In the genomic region with DNA sequence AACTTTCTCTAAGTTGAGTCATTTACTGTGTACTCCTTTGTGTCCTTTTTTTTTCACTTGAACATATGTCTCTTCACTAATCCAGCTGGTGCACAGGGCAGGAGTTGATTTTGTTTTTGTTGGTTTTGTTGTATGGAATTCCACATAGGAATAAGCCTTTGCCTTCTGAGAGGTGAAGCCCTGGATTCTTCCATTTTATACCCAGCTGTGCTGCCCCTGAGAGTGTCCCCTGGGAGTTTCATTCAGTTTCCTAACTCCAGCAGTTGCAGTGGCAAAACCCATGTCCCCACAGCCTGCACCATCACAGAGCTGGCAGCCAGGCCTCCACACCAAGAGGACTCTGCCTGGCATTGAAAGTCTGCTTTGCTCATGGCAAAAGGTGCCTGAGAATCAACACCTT, we compare ENCODE assay signal across 20 cellular contexts.
A peak's percentile ranks its signal among the peaks of the same experiment; 100 is the strongest.
DNase-seq lines count a peak whose midpoint lies in the region; ATAC-seq and TF ChIP-seq lines count a peak whose summit lies in the region.
"Had no signal": no experiment of that assay in that cellular context is flagged by ENCODE, and none has a peak within 500 bp of the region (broad histone marks: within the 10 kb centered on the region; RNA-seq: fewer than 3 reads in every experiment).

No MANE protein-coding gene starts in this region.

- no peaks in the 10 kb centered on the region for H3K27me3 ChIP-seq in endodermal cell (ENCODE audit: control insufficient read depth, insufficient read depth, low read length, poor library complexity, severe bottlenecking)
- H3K27me3 ChIP-seq: BLaER1 had no signal

- H3K36me3 ChIP-seq in HEK293 (ENCODE audit: control insufficient read depth in 2 of 2, insufficient read depth in 1 of 2, low read length in 2 of 2) (no peaks in the 10 kb centered on the region), endodermal cell (ENCODE audit: control insufficient read depth, insufficient read depth, low read length) (no peaks in the 10 kb centered on the region)
- H3K36me3 ChIP-seq: BE2C, BLaER1 had no signal

- no peak overlapping the region for H3K27ac ChIP-seq in HEK293 (ENCODE audit: extremely low read depth, low read depth, low read length)
- peak overlapping the region; percentile 88 for H3K27ac ChIP-seq in VCaP
- no peak overlapping the region for H3K27ac ChIP-seq in endodermal cell (ENCODE audit: low read depth, low read length)
- H3K27ac ChIP-seq: BLaER1 had no signal

- H3K27me3 Mint-ChIP-seq in endodermal cell (ENCODE audit: insufficient read depth), result peaks cover 60% of the 10 kb centered on the region
- H3K27me3 Mint-ChIP-seq in activated T-helper 1 cell treated with anti-CD3 and anti-CD28 coated beads, Interleukin-12 subunit alpha, Interleukin-12 subunit beta, Interleukin-2, Interleukin-4 antibody, amounts not matched to agents 30 ng/mL and 10 ng/mL and 1 ng/mL, durations not matched to agents 14 hours and 24 hours and 36 hours (ENCODE audit: insufficient read depth), result no peaks in the 10 kb centered on the region
- H3K27me3 Mint-ChIP-seq: CD4-positive, CD25-positive, alpha-beta regulatory T cell had no signal

- H3K4me1 Mint-ChIP-seq in endodermal cell, result peaks cover 32% of the 10 kb centered on the region
- H3K4me1 Mint-ChIP-seq in activated T-helper 1 cell treated with anti-CD3 and anti-CD28 coated beads, Interleukin-12 subunit alpha, Interleukin-12 subunit beta, Interleukin-2, Interleukin-4 antibody, amounts not matched to agents 30 ng/mL and 10 ng/mL and 1 ng/mL, durations not matched to agents 14 hours and 24 hours and 36 hours (ENCODE audit: low read depth), result no peaks in the 10 kb centered on the region
- H3K4me1 Mint-ChIP-seq: CD14-positive monocyte; CD4-positive, alpha-beta memory T cell; CD8-positive, alpha-beta memory T cell had no signal

- H3K36me3 Mint-ChIP-seq in endodermal cell (ENCODE audit: low read depth), result peaks cover 3% of the 10 kb centered on the region
- H3K36me3 Mint-ChIP-seq in activated T-helper 1 cell treated with anti-CD3 and anti-CD28 coated beads, Interleukin-12 subunit alpha, Interleukin-12 subunit beta, Interleukin-2, Interleukin-4 antibody, amounts not matched to agents 30 ng/mL and 10 ng/mL and 1 ng/mL, durations not matched to agents 14 hours and 24 hours and 36 hours (ENCODE audit: low read depth), result no peaks in the 10 kb centered on the region
- H3K36me3 Mint-ChIP-seq: CD14-positive monocyte; CD4-positive, alpha-beta memory T cell; CD4-positive, CD25-positive, alpha-beta regulatory T cell; CD8-positive, alpha-beta memory T cell had no signal

- no peak overlapping the region for H3K4me3 ChIP-seq in HEK293 (ENCODE audit: low read depth, low read length)
- H3K4me3 ChIP-seq in endodermal cell (ENCODE audit: low read length), result peak overlapping the region; percentile 67
- H3K4me3 ChIP-seq: BLaER1 had no signal

- no peak overlapping the region for H3K27ac Mint-ChIP-seq in endodermal cell
- H3K27ac Mint-ChIP-seq in activated T-helper 1 cell treated with anti-CD3 and anti-CD28 coated beads, Interleukin-12 subunit alpha, Interleukin-12 subunit beta, Interleukin-2, Interleukin-4 antibody, amounts not matched to agents 30 ng/mL and 10 ng/mL and 1 ng/mL, durations not matched to agents 14 hours and 24 hours and 36 hours, result no peak overlapping the region
- H3K27ac Mint-ChIP-seq: CD14-positive monocyte; CD4-positive, alpha-beta memory T cell; CD4-positive, CD25-positive, alpha-beta regulatory T cell; CD8-positive, alpha-beta memory T cell had no signal

- H3K9me3 Mint-ChIP-seq in endodermal cell, result peaks cover 22% of the 10 kb centered on the region
- peaks cover 6% of the 10 kb centered on the region for H3K9me3 Mint-ChIP-seq in activated T-helper 1 cell treated with anti-CD3 and anti-CD28 coated beads, Interleukin-12 subunit alpha, Interleukin-12 subunit beta, Interleukin-2, Interleukin-4 antibody, amounts not matched to agents 30 ng/mL and 10 ng/mL and 1 ng/mL, durations not matched to agents 14 hours and 24 hours and 36 hours

- CTCF ChIA-PET in HEK293 (lab: Yijun Ruan, JAX), result no interaction called here

- ATAC-seq in GM18520 (IDR thresholded peaks at IDR 0.05; ENCODE audit: unreplicated experiment), result no peak

- no peak overlapping the region for H3K9ac ChIP-seq in endodermal cell (ENCODE audit: extremely low read depth, low read length, poor library complexity, severe bottlenecking)
- H3K9ac ChIP-seq: BLaER1 had no signal

- DNase-seq in NCI-H2171 (lab: John Stamatoyannopoulos, UW) (peak; percentile 26), endodermal cell (no peak), COR-L47 (lab: John Stamatoyannopoulos, UW) (no peak)
- no peak for DNase-seq in activated T-helper 1 cell treated with anti-CD3 and anti-CD28 coated beads, Interleukin-12 subunit alpha, Interleukin-12 subunit beta, Interleukin-2, Interleukin-4 antibody, amounts not matched to agents 30 ng/mL and 10 ng/mL and 1 ng/mL, durations not matched to agents 14 hours and 24 hours and 36 hours (ENCODE audit: low spot score)
- DNase-seq: 8988T; ACHN; BE2C; C1 segment of cervical spinal cord; Caco-2; Calu3; CD4-positive, alpha-beta memory T cell; CD4-positive, CD25-positive, alpha-beta regulatory T cell; CD8-positive, alpha-beta memory T cell; DMS79 treated with DMSO at 0.1 percent for 48 hours; GF-D8 had no signal

- no peak overlapping the region for H3K4me3 Mint-ChIP-seq in endodermal cell
- no peak overlapping the region for H3K4me3 Mint-ChIP-seq in activated T-helper 1 cell treated with anti-CD3 and anti-CD28 coated beads, Interleukin-12 subunit alpha, Interleukin-12 subunit beta, Interleukin-2, Interleukin-4 antibody, amounts not matched to agents 30 ng/mL and 10 ng/mL and 1 ng/mL, durations not matched to agents 14 hours and 24 hours and 36 hours
- H3K4me3 Mint-ChIP-seq: CD14-positive monocyte; CD4-positive, alpha-beta memory T cell; CD4-positive, CD25-positive, alpha-beta regulatory T cell; CD8-positive, alpha-beta memory T cell had no signal

- POLR2A ChIA-PET in HEK293 (lab: Yijun Ruan, JAX), result no interaction called here

- peaks cover 2% of the 10 kb centered on the region; the same call in 1 of the 2 replicates for H3K4me1 ChIP-seq in HEK293 (ENCODE audit: control insufficient read depth, insufficient read depth, low read length)
- peaks cover 14% of the 10 kb centered on the region for H3K4me1 ChIP-seq in endodermal cell (ENCODE audit: control insufficient read depth, insufficient read depth, low read length)
- H3K4me1 ChIP-seq: BE2C, Caco-2 had no signal

- TF ChIP-seq CTCF in HEK293 (tag by site-specific recombination; IDR thresholded peaks at IDR 0.05) (no peak), VCaP (conservative IDR thresholded peaks at IDR 0.05) (no peak), endodermal cell (conservative IDR thresholded peaks at IDR 0.05) (no peak)

- no peaks in the 10 kb centered on the region for H3K9me3 ChIP-seq in HEK293 (ENCODE audit: control insufficient read depth, insufficient read depth, low read depth, low read length)
- H3K9me3 ChIP-seq in endodermal cell (ENCODE audit: control insufficient read depth, low read length), result peaks cover 18% of the 10 kb centered on the region
- H3K9me3 ChIP-seq: Caco-2 had no signal

- intact Hi-C loops in activated T-helper 1 cell treated with anti-CD3 and anti-CD28 coated beads, Interleukin-12 subunit alpha, Interleukin-12 subunit beta, Interleukin-2, Interleukin-4 antibody, amounts not matched to agents 30 ng/mL and 10 ng/mL and 1 ng/mL, durations not matched to agents 14 hours and 24 hours and 36 hours (cut with micrococcal nuclease), result no loop called here

TF ChIP-seq in HEK293, 187 proteins besides CTCF, POLR2A, EP300 and RAD21:
- peak; percentile 57; the same call in 1 of the 2 replicates for TF ChIP-seq TRIM28 (IDR thresholded peaks at IDR 0.05; ENCODE audit: borderline replicate concordance, low read length)
- TF ChIP-seq SETDB1 (IDR thresholded peaks at IDR 0.05; ENCODE audit: insufficient read length, low read length), result peak; percentile 72
- TF ChIP-seq ZBTB8A (tag by site-specific recombination; IDR thresholded peaks at IDR 0.05), result no peak
